In genomic region chr2:228242591-228242990, GRCh38 we compare ENCODE assay signal across 17 cellular contexts.
DNase-seq lines count a peak whose midpoint lies in the region; ATAC-seq and TF ChIP-seq lines count a peak whose summit lies in the region.
"Had no signal": no experiment of that assay in that cellular context is flagged by ENCODE, and none has a peak within 500 bp of the region (broad histone marks: within the 10 kb centered on the region; RNA-seq: fewer than 3 reads in every experiment).

No MANE protein-coding gene starts in this region.

- H3K9me3 ChIP-seq in neural progenitor cell (ENCODE audit: low read depth) (no peaks in the 10 kb centered on the region), upper lobe of right lung (no peaks in the 10 kb centered on the region)
- H3K9me3 ChIP-seq: A549; BLaER1 treated with 17β-estradiol and CSF1 and Interleukin-3, amounts not matched to agents 10 nM and 100 nM; Caco-2 had no signal

- no peak overlapping the region for H2BK120ac ChIP-seq in mesendoderm (ENCODE audit: low read depth, low read length)

- no peak overlapping the region for H2BK5ac ChIP-seq in mesendoderm (ENCODE audit: low read length)

- H3K4me1 Mint-ChIP-seq in neural progenitor cell: no peaks in the 10 kb centered on the region
- H3K4me1 Mint-ChIP-seq in activated T-cell treated with anti-CD3 and anti-CD28 coated beads, Interleukin-2, amount 50 U/mL, for 72 hours (ENCODE audit: low read depth): no peaks in the 10 kb centered on the region
- H3K4me1 Mint-ChIP-seq: B cell had no signal

- no peak overlapping the region for H3K23ac ChIP-seq in mesendoderm (ENCODE audit: low read length)

- H2BK15ac ChIP-seq in mesendoderm (replicated peaks; ENCODE audit: low read depth): no peak overlapping the region

- ATAC-seq in upper lobe of right lung: no peak
- ATAC-seq in activated T-cell treated with anti-CD3 and anti-CD28 coated beads, Interleukin-2, amount 50 U/mL, for 72 hours (replicated peaks in 1 of 2): no peak
- ATAC-seq: A549; CD8-positive, alpha-beta T cell had no signal

- intact Hi-C loops in upper lobe of right lung (cut with DNase I): no loop called here

- no peak overlapping the region for H3K18ac ChIP-seq in mesendoderm (ENCODE audit: low read length)

- H3K36me3 ChIP-seq in mesendoderm (ENCODE audit: control insufficient read depth, insufficient read depth, low read length) (no peaks in the 10 kb centered on the region), neural progenitor cell (no peaks in the 10 kb centered on the region), upper lobe of right lung (no peaks in the 10 kb centered on the region)
- H3K36me3 ChIP-seq: BLaER1 treated with 17β-estradiol and CSF1 and Interleukin-3, amounts not matched to agents 10 nM and 100 nM had no signal

- no peak overlapping the region for H3K4me3 ChIP-seq in Jurkat, Clone E6-1 (ENCODE audit: low read length)
- no peak overlapping the region for H3K4me3 ChIP-seq in mesendoderm (ENCODE audit: low read length)
- H3K4me3 ChIP-seq in neural progenitor cell: no peak overlapping the region
- no peak overlapping the region for H3K4me3 ChIP-seq in upper lobe of right lung
- H3K4me3 ChIP-seq: A549; BLaER1 treated with 17β-estradiol and CSF1 and Interleukin-3, amounts not matched to agents 10 nM and 100 nM had no signal

- no peaks in the 10 kb centered on the region for H3K79me2 ChIP-seq in mesendoderm (ENCODE audit: control insufficient read depth, insufficient read depth, low read length)
- no peaks in the 10 kb centered on the region for H3K79me2 ChIP-seq in neural progenitor cell (ENCODE audit: low read depth)

- H3K4me2 ChIP-seq in mesendoderm (ENCODE audit: low read length): no peak overlapping the region
- H3K4me2 ChIP-seq in neural progenitor cell: no peak overlapping the region
- H3K4me2 ChIP-seq: A549; BLaER1 treated with 17β-estradiol and CSF1 and Interleukin-3, amounts not matched to agents 10 nM and 100 nM had no signal

- H3K27me3 ChIP-seq in mesendoderm (ENCODE audit: insufficient read depth, low read length, poor library complexity) (no peaks in the 10 kb centered on the region), neural progenitor cell (no peaks in the 10 kb centered on the region), upper lobe of right lung (no peaks in the 10 kb centered on the region)
- H3K27me3 ChIP-seq: BLaER1 treated with 17β-estradiol and CSF1 and Interleukin-3, amounts not matched to agents 10 nM and 100 nM had no signal

- H2AK5ac ChIP-seq in mesendoderm (ENCODE audit: low read length): no peak overlapping the region

- no peak overlapping the region for H3K27ac Mint-ChIP-seq in neural progenitor cell
- no peak overlapping the region for H3K27ac Mint-ChIP-seq in activated T-cell treated with anti-CD3 and anti-CD28 coated beads, Interleukin-2, amount 50 U/mL, for 72 hours
- H3K27ac Mint-ChIP-seq: B cell; CD4-positive, alpha-beta T cell; CD8-positive, alpha-beta T cell had no signal

- H3K79me1 ChIP-seq in mesendoderm (ENCODE audit: low read length): no peaks in the 10 kb centered on the region

- H3K56ac ChIP-seq in mesendoderm (ENCODE audit: low read length): no peak overlapping the region

- no peaks in the 10 kb centered on the region for H3K36me3 Mint-ChIP-seq in neural progenitor cell
- no peaks in the 10 kb centered on the region for H3K36me3 Mint-ChIP-seq in activated T-cell treated with anti-CD3 and anti-CD28 coated beads, Interleukin-2, amount 50 U/mL, for 72 hours (ENCODE audit: insufficient read depth in 2 of 2)
- H3K36me3 Mint-ChIP-seq: CD8-positive, alpha-beta T cell had no signal

- H2AFZ ChIP-seq in neural progenitor cell (replicated peaks): peak overlapping the region; percentile 5

- no peak overlapping the region for H4K8ac ChIP-seq in mesendoderm (ENCODE audit: low read depth, low read length)

- no peaks in the 10 kb centered on the region for H4K20me1 ChIP-seq in neural progenitor cell (ENCODE audit: low read depth)
- H4K20me1 ChIP-seq: BLaER1 treated with 17β-estradiol and CSF1 and Interleukin-3, amounts not matched to agents 10 nM and 100 nM had no signal

- WGBS in mesendoderm (ENCODE audit: extremely low coverage, insufficient coverage, low lambda C conversion rate): no CpG with 5 or more reads among the region's 1 CpG

- no peak overlapping the region for H3K4me3 Mint-ChIP-seq in neural progenitor cell
- H3K4me3 Mint-ChIP-seq in activated T-cell treated with anti-CD3 and anti-CD28 coated beads, Interleukin-2, amount 50 U/mL, for 72 hours: no peak overlapping the region
- H3K4me3 Mint-ChIP-seq: B cell; CD4-positive, alpha-beta T cell; CD8-positive, alpha-beta T cell had no signal

- H3K4ac ChIP-seq in mesendoderm (ENCODE audit: low read depth, low read length): no peak overlapping the region

- H3K27ac ChIP-seq in mesendoderm (ENCODE audit: low read depth, low read length): no peak overlapping the region
- no peak overlapping the region for H3K27ac ChIP-seq in neural progenitor cell
- no peak overlapping the region for H3K27ac ChIP-seq in upper lobe of right lung
- H3K27ac ChIP-seq: 22Rv1; A549; BLaER1 treated with 17β-estradiol and CSF1 and Interleukin-3, amounts not matched to agents 10 nM and 100 nM; C4-2B had no signal

- peak; percentile 46 for DNase-seq in Jurkat, Clone E6-1 (ENCODE audit: low read depth, low spot score)
- peak; percentile 44 for DNase-seq in mesendoderm
- DNase-seq in neural progenitor cell (ENCODE audit: low spot score): no peak
- DNase-seq in upper lobe of right lung: no peak
- DNase-seq in activated T-cell treated with anti-CD3 and anti-CD28 coated beads, Interleukin-2, amount 50 U/mL, for 72 hours: no peak
- DNase-seq: AML-193; Caco-2; Calu3; CD4-positive, alpha-beta T cell; CD8-positive, alpha-beta T cell; DMS79 treated with DMSO at 0.1 percent for 48 hours; GF-D8 had no signal

- no peak overlapping the region for H4K5ac ChIP-seq in mesendoderm (ENCODE audit: low read length)

- no peaks in the 10 kb centered on the region for H3K9me3 Mint-ChIP-seq in neural progenitor cell
- peaks cover 0 to 5% of the 10 kb centered on the region in 2 donors for H3K9me3 Mint-ChIP-seq in activated T-cell treated with anti-CD3 and anti-CD28 coated beads, Interleukin-2, amount 50 U/mL, for 72 hours

- TF ChIP-seq CTCF in neural progenitor cell (IDR thresholded peaks at IDR 0.05): no peak
- no peak for TF ChIP-seq CTCF in upper lobe of right lung (IDR thresholded peaks at IDR 0.05)

- H3K4me1 ChIP-seq in mesendoderm (ENCODE audit: control insufficient read depth, low read depth, low read length) (no peaks in the 10 kb centered on the region), neural progenitor cell (no peaks in the 10 kb centered on the region), upper lobe of right lung (no peaks in the 10 kb centered on the region)
- H3K4me1 ChIP-seq: A549; BLaER1 treated with 17β-estradiol and CSF1 and Interleukin-3, amounts not matched to agents 10 nM and 100 nM; Caco-2 had no signal

- no peaks in the 10 kb centered on the region for H3F3A ChIP-seq in neural progenitor cell (ENCODE audit: low read depth)

- peaks cover 9% of the 10 kb centered on the region for H3K27me3 Mint-ChIP-seq in neural progenitor cell (ENCODE audit: insufficient read depth, low read depth)
- H3K27me3 Mint-ChIP-seq in activated T-cell treated with anti-CD3 and anti-CD28 coated beads, Interleukin-2, amount 50 U/mL, for 72 hours (ENCODE audit: low read depth): no peaks in the 10 kb centered on the region
- H3K27me3 Mint-ChIP-seq: B cell; CD4-positive, alpha-beta T cell had no signal

- H3K9ac ChIP-seq in mesendoderm (ENCODE audit: low read length): no peak overlapping the region
- H3K9ac ChIP-seq in neural progenitor cell: no peak overlapping the region
- H3K9ac ChIP-seq: BLaER1 treated with 17β-estradiol and CSF1 and Interleukin-3, amounts not matched to agents 10 nM and 100 nM had no signal

Comparison
In these comparisons a context has a peak if more than half of its experiments do, and no peak if none do; other contexts are left out.
1. DNase-seq: peak in Jurkat, Clone E6-1 (single experiment) and mesendoderm (single experiment); none in neural progenitor cell (single experiment), upper lobe of right lung (single experiment) and activated T-cell treated with anti-CD3 and anti-CD28 coated beads, Interleukin-2, amount 50 U/mL, for 72 hours (0 of 2).